In genomic region chr22:36546932-36547331, GRCh38 we compare ENCODE assay signal across 12 cellular contexts. TPM values are rescaled to one million over a fixed set of nuclear protein-coding genes. Genes with fewer than 3 reads are reported as not detected.
DNase-seq lines count a peak whose midpoint lies in the region; ATAC-seq and TF ChIP-seq lines count a peak whose summit lies in the region.
"Had no signal": no experiment of that assay in that cellular context is flagged by ENCODE, and none has a peak within 500 bp of the region (broad histone marks: within the 10 kb centered on the region; RNA-seq: fewer than 3 reads in every experiment).

No MANE protein-coding gene starts in this region.

- no peak overlapping the region for H3K4me3 Mint-ChIP-seq in activated CD4-positive, alpha-beta memory T cell treated with anti-CD3 and anti-CD28 coated beads, Interleukin-2, amount 10 ng/mL, durations not matched to agents 7 days and 5 days
- H3K4me3 Mint-ChIP-seq in activated CD4-positive, alpha-beta memory T cell treated with anti-CD3 and anti-CD28 coated beads for 36 hours, result no peak overlapping the region
- H3K4me3 Mint-ChIP-seq in nephron progenitor cell, result no peak overlapping the region
- no peak overlapping the region for H3K4me3 Mint-ChIP-seq in activated T-cell treated with anti-CD3 and anti-CD28 coated beads, Interleukin-2, amount 50 U/mL, for 24 hours
- H3K4me3 Mint-ChIP-seq: activated naive CD4-positive, alpha-beta T cell treated with anti-CD3 and anti-CD28 coated beads, Interleukin-2, amount 50 U/mL, for 24 hours; natural killer cell had no signal

- POLR2A ChIA-PET in activated CD4-positive, alpha-beta memory T cell treated with anti-CD3 and anti-CD28 coated beads, Interleukin-2, amount 10 ng/mL, durations not matched to agents 7 days and 5 days (lab: Charles Lee), result interaction anchor here (0.9 to 1.2 kb wide), 3 partner anchors 17 to 309 kb away, joined by 3 to 4 read pairs (median 3); no protein-coding TSS in a partner anchor
- POLR2A ChIA-PET in activated CD4-positive, alpha-beta memory T cell treated with anti-CD3 and anti-CD28 coated beads for 36 hours (lab: Charles Lee), result no interaction called here

- no peak overlapping the region for H3K27ac ChIP-seq in RWPE2 (ENCODE audit: poor library complexity, severe bottlenecking)
- no peak overlapping the region for H3K27ac ChIP-seq in fibroblast of lung (ENCODE audit: insufficient read depth, low read length)
- no peak overlapping the region for H3K27ac ChIP-seq in esophagus squamous epithelium

- no peaks in the 10 kb centered on the region for H3K36me3 Mint-ChIP-seq in activated CD4-positive, alpha-beta memory T cell treated with anti-CD3 and anti-CD28 coated beads, Interleukin-2, amount 10 ng/mL, durations not matched to agents 7 days and 5 days (ENCODE audit: low read depth)
- H3K36me3 Mint-ChIP-seq in activated CD4-positive, alpha-beta memory T cell treated with anti-CD3 and anti-CD28 coated beads for 36 hours, result no peaks in the 10 kb centered on the region
- H3K36me3 Mint-ChIP-seq in nephron progenitor cell (ENCODE audit: low read depth), result no peaks in the 10 kb centered on the region
- H3K36me3 Mint-ChIP-seq in activated T-cell treated with anti-CD3 and anti-CD28 coated beads, Interleukin-2, amount 50 U/mL, for 24 hours (ENCODE audit: low read depth), result no peaks in the 10 kb centered on the region
- H3K36me3 Mint-ChIP-seq: activated naive CD4-positive, alpha-beta T cell treated with anti-CD3 and anti-CD28 coated beads, Interleukin-2, amount 50 U/mL, for 24 hours; natural killer cell had no signal

- H3K4me1 Mint-ChIP-seq in activated CD4-positive, alpha-beta memory T cell treated with anti-CD3 and anti-CD28 coated beads, Interleukin-2, amount 10 ng/mL, durations not matched to agents 7 days and 5 days, result peaks cover 60% of the 10 kb centered on the region
- H3K4me1 Mint-ChIP-seq in activated CD4-positive, alpha-beta memory T cell treated with anti-CD3 and anti-CD28 coated beads for 36 hours (ENCODE audit: low read depth), result peaks cover 12% of the 10 kb centered on the region
- H3K4me1 Mint-ChIP-seq in nephron progenitor cell, result peaks cover 48% of the 10 kb centered on the region
- peaks cover 18% of the 10 kb centered on the region for H3K4me1 Mint-ChIP-seq in activated T-cell treated with anti-CD3 and anti-CD28 coated beads, Interleukin-2, amount 50 U/mL, for 24 hours (ENCODE audit: low read depth)

- intact Hi-C loops in activated CD4-positive, alpha-beta memory T cell treated with anti-CD3 and anti-CD28 coated beads for 36 hours (cut with micrococcal nuclease), result loop anchor here (1.0 to 5.0 kb wide), 3 partner anchors 210 to 310 kb away; partner anchors contain the start of gene IFT27
- intact Hi-C loops in esophagus squamous epithelium (cut with DNase I), result loop anchor here (10.0 kb wide), 1 partner anchor 318 kb away; the partner anchor contains the start of gene NCF4

- H3K9me3 ChIP-seq in RWPE2 (ENCODE audit: severe bottlenecking) (no peaks in the 10 kb centered on the region), fibroblast of lung (ENCODE audit: control insufficient read depth, insufficient read depth, low read depth, low read length) (no peaks in the 10 kb centered on the region), esophagus squamous epithelium (no peaks in the 10 kb centered on the region)

- H4K20me1 ChIP-seq in fibroblast of lung (ENCODE audit: control insufficient read depth, extremely low read depth, insufficient read depth, low read length), result no peaks in the 10 kb centered on the region

- peak; percentile 20 for DNase-seq in activated CD4-positive, alpha-beta memory T cell treated with anti-CD3 and anti-CD28 coated beads, Interleukin-2, amount 10 ng/mL, durations not matched to agents 7 days and 5 days
- no peak for DNase-seq in activated CD4-positive, alpha-beta memory T cell treated with anti-CD3 and anti-CD28 coated beads for 36 hours
- DNase-seq in RWPE2 (ENCODE audit: low spot score) (no peak), fibroblast of lung (ENCODE audit: low read depth in 2 of 2) (peak; percentile 36 to 91), stromal cell of bone marrow (ENCODE audit: low read depth) (peak; percentile 55), nephron progenitor cell (no peak), esophagus squamous epithelium (lab: John Stamatoyannopoulos, UW) (no peak)
- no peak for DNase-seq in activated T-cell treated with anti-CD3 and anti-CD28 coated beads, Interleukin-2, amount 50 U/mL, for 24 hours
- DNase-seq: activated CD4-positive, alpha-beta T cell treated with anti-CD3 and anti-CD28 coated beads for 1 hour; effector CD4-positive, alpha-beta T cell; natural killer cell had no signal

- H3K4me3 ChIP-seq in RWPE2 (ENCODE audit: severe bottlenecking), result no peak overlapping the region
- H3K4me3 ChIP-seq in fibroblast of lung (replicated peaks in 1 of 4; ENCODE audit: control extremely low read depth in 1 of 4, insufficient read depth in 1 of 4, low read depth in 3 of 4, low read length in 4 of 4), result no peak overlapping the region
- no peak overlapping the region for H3K4me3 ChIP-seq in esophagus squamous epithelium

- no peaks in the 10 kb centered on the region for H3K9me3 Mint-ChIP-seq in activated CD4-positive, alpha-beta memory T cell treated with anti-CD3 and anti-CD28 coated beads, Interleukin-2, amount 10 ng/mL, durations not matched to agents 7 days and 5 days
- no peaks in the 10 kb centered on the region for H3K9me3 Mint-ChIP-seq in activated CD4-positive, alpha-beta memory T cell treated with anti-CD3 and anti-CD28 coated beads for 36 hours
- no peaks in the 10 kb centered on the region for H3K9me3 Mint-ChIP-seq in nephron progenitor cell
- no peaks in the 10 kb centered on the region for H3K9me3 Mint-ChIP-seq in activated T-cell treated with anti-CD3 and anti-CD28 coated beads, Interleukin-2, amount 50 U/mL, for 24 hours
- H3K9me3 Mint-ChIP-seq: activated naive CD4-positive, alpha-beta T cell treated with anti-CD3 and anti-CD28 coated beads, Interleukin-2, amount 50 U/mL, for 24 hours; natural killer cell had no signal

- WGBS in esophagus squamous epithelium, 2 donors, result 36 to 37% methylated on average over 4 to 5 of the region's 6 CpGs

- H3K27me3 ChIP-seq in RWPE2 (ENCODE audit: insufficient read depth, poor library complexity, severe bottlenecking), result no peaks in the 10 kb centered on the region
- H3K27me3 ChIP-seq in fibroblast of lung (ENCODE audit: control insufficient read depth, insufficient read depth, low read length), result peaks cover 12% of the 10 kb centered on the region
- peaks cover 0 to 48% (median 4%) of the 10 kb centered on the region in 4 donors for H3K27me3 ChIP-seq in esophagus squamous epithelium

- H3K79me2 ChIP-seq in fibroblast of lung (ENCODE audit: control insufficient read depth, insufficient read depth, low read length), result no peaks in the 10 kb centered on the region

- ATAC-seq in RWPE2 (ENCODE audit: low read depth), result peak; percentile 80

- H3K4me2 ChIP-seq in fibroblast of lung (ENCODE audit: extremely low read depth, insufficient read depth, low read length), result no peak overlapping the region

- H3K27me3 Mint-ChIP-seq in activated CD4-positive, alpha-beta memory T cell treated with anti-CD3 and anti-CD28 coated beads, Interleukin-2, amount 10 ng/mL, durations not matched to agents 7 days and 5 days, result peaks cover 21% of the 10 kb centered on the region
- peaks cover 12% of the 10 kb centered on the region for H3K27me3 Mint-ChIP-seq in activated CD4-positive, alpha-beta memory T cell treated with anti-CD3 and anti-CD28 coated beads for 36 hours
- peaks cover 26% of the 10 kb centered on the region for H3K27me3 Mint-ChIP-seq in nephron progenitor cell (ENCODE audit: low read depth, poor library complexity)
- peaks cover 37% of the 10 kb centered on the region for H3K27me3 Mint-ChIP-seq in activated T-cell treated with anti-CD3 and anti-CD28 coated beads, Interleukin-2, amount 50 U/mL, for 24 hours

- H3K27ac Mint-ChIP-seq in activated CD4-positive, alpha-beta memory T cell treated with anti-CD3 and anti-CD28 coated beads, Interleukin-2, amount 10 ng/mL, durations not matched to agents 7 days and 5 days, result no peak overlapping the region
- H3K27ac Mint-ChIP-seq in activated CD4-positive, alpha-beta memory T cell treated with anti-CD3 and anti-CD28 coated beads for 36 hours, result no peak overlapping the region
- H3K27ac Mint-ChIP-seq in nephron progenitor cell, result no peak overlapping the region
- no peak overlapping the region for H3K27ac Mint-ChIP-seq in activated T-cell treated with anti-CD3 and anti-CD28 coated beads, Interleukin-2, amount 50 U/mL, for 24 hours
- H3K27ac Mint-ChIP-seq: activated naive CD4-positive, alpha-beta T cell treated with anti-CD3 and anti-CD28 coated beads, Interleukin-2, amount 50 U/mL, for 24 hours; natural killer cell had no signal

- H2AFZ ChIP-seq in fibroblast of lung (ENCODE audit: low read length), result no peak overlapping the region

- H3K36me3 ChIP-seq in RWPE2 (ENCODE audit: low read depth), result no peaks in the 10 kb centered on the region
- no peaks in the 10 kb centered on the region for H3K36me3 ChIP-seq in fibroblast of lung (ENCODE audit: control insufficient read depth, insufficient read depth, low read length)
- H3K36me3 ChIP-seq in esophagus squamous epithelium, result no peaks in the 10 kb centered on the region

- TF ChIP-seq POLR2A in esophagus squamous epithelium (IDR thresholded peaks at IDR 0.05), result no peak

- peaks cover 16% of the 10 kb centered on the region for H3K4me1 ChIP-seq in RWPE2 (ENCODE audit: insufficient read depth, poor library complexity, severe bottlenecking)
- H3K4me1 ChIP-seq in fibroblast of lung (ENCODE audit: control insufficient read depth, extremely low read depth, insufficient read depth, low read length), result peaks cover 7% of the 10 kb centered on the region
- peaks cover 0 to 38% (median 13%) of the 10 kb centered on the region in 3 donors for H3K4me1 ChIP-seq in esophagus squamous epithelium

- no peak overlapping the region for H3K9ac ChIP-seq in fibroblast of lung (ENCODE audit: insufficient read depth, low read length)

- TF ChIP-seq CTCF in RWPE2 (IDR thresholded peaks at IDR 0.05; ENCODE audit: poor library complexity, severe bottlenecking) (no peak), fibroblast of lung (conservative IDR thresholded peaks at IDR 0.05 in 1 of 2, IDR thresholded peaks at IDR 0.05 in 1 of 2; ENCODE audit: low read depth in 1 of 2, low read length in 2 of 2) (no peak), nephron progenitor cell (IDR thresholded peaks at IDR 0.05) (no peak), esophagus squamous epithelium (IDR thresholded peaks at IDR 0.05) (no peak)

- CTCF ChIA-PET in activated CD4-positive, alpha-beta memory T cell treated with anti-CD3 and anti-CD28 coated beads, Interleukin-2, amount 10 ng/mL, durations not matched to agents 7 days and 5 days (lab: Charles Lee), result interaction anchor here (0.6 to 2.2 kb wide), 10 partner anchors 20 to 1126 kb away, joined by 3 to 8 read pairs (median 4); partner anchors contain the start of gene IFT27
- CTCF ChIA-PET in activated CD4-positive, alpha-beta memory T cell treated with anti-CD3 and anti-CD28 coated beads for 36 hours (lab: Charles Lee), result interaction anchor here (0.5 to 1.7 kb wide), 9 partner anchors 18 to 497 kb away, joined by 3 to 10 read pairs (median 4); partner anchors contain the start of gene IFT27

RNA-seq across cellular contexts. Expression of gene EIF3D, which starts 18.0 kb away (rescaled TPM):
- 100 to 1,000 TPM; 189 to 196 TPM for total RNA-seq in activated CD4-positive, alpha-beta memory T cell treated with anti-CD3 and anti-CD28 coated beads, Interleukin-2, amount 10 ng/mL, durations not matched to agents 7 days and 5 days
- total RNA-seq in activated CD4-positive, alpha-beta memory T cell treated with anti-CD3 and anti-CD28 coated beads for 36 hours, result 100 to 1,000 TPM; 314 to 321 TPM
- 306 and 407 TPM in 2 replicates for total RNA-seq in fibroblast of lung
- 267 and 318 TPM in 2 replicates for polyA plus RNA-seq in fibroblast of lung
- 165 and 195 TPM in 2 replicates for polyA plus RNA-seq in fibroblast of lung (2012)
- 371 and 415 TPM in 2 replicates for polyA minus RNA-seq in fibroblast of lung (ENCODE audit: low replicate concordance)
- total RNA-seq in esophagus squamous epithelium, result 100 to 1,000 TPM; 250 to 385 (median 268) TPM

RNA-seq across cellular contexts. Expression of gene FOXRED2, which starts 40.1 kb away (rescaled TPM):
- 10 to 100 TPM; 10.1 to 12.9 TPM for total RNA-seq in activated CD4-positive, alpha-beta memory T cell treated with anti-CD3 and anti-CD28 coated beads, Interleukin-2, amount 10 ng/mL, durations not matched to agents 7 days and 5 days
- 10 to 100 TPM; 15.2 to 15.9 TPM for total RNA-seq in activated CD4-positive, alpha-beta memory T cell treated with anti-CD3 and anti-CD28 coated beads for 36 hours
- total RNA-seq in fibroblast of lung (3.3 and 8.7 TPM in 2 replicates), esophagus squamous epithelium (10 to 100 TPM in 2 of 4 donors, 1 to 10 TPM in 2; 3.8 to 21.0 (median 7.6) TPM)
- 3.8 and 8.8 TPM in 2 replicates for polyA plus RNA-seq in fibroblast of lung
- polyA plus RNA-seq in fibroblast of lung (2012), result 5.1 and 9.6 TPM in 2 replicates
- polyA minus RNA-seq in fibroblast of lung (ENCODE audit: low replicate concordance), result 13.7 and 28.1 TPM in 2 replicates

Comparison
In these comparisons a context has a peak if more than half of its experiments do, and no peak if none do; other contexts are left out.
1. DNase-seq: peak in activated CD4-positive, alpha-beta memory T cell treated with anti-CD3 and anti-CD28 coated beads, Interleukin-2, amount 10 ng/mL, durations not matched to agents 7 days and 5 days (single experiment), fibroblast of lung (2 of 2) and stromal cell of bone marrow (single experiment); none in activated CD4-positive, alpha-beta memory T cell treated with anti-CD3 and anti-CD28 coated beads for 36 hours (single experiment), RWPE2 (single experiment), nephron progenitor cell (single experiment), activated T-cell treated with anti-CD3 and anti-CD28 coated beads, Interleukin-2, amount 50 U/mL, for 24 hours (single experiment) and esophagus squamous epithelium (single experiment).